ENCODE assay signal across 1 cellular context in genomic region chr17:32160526-32160925, GRCh38.
A peak's percentile ranks its signal among the peaks of the same experiment; 100 is the strongest.
TF ChIP-seq lines count a peak whose summit lies in the region.

No MANE protein-coding gene starts in this region.

TF ChIP-seq in K562, 482 proteins besides CTCF, POLR2A, EP300 and RAD21:
- TF ChIP-seq ATF7 (IDR thresholded peaks at IDR 0.05) (no peak), POLR2G (IDR thresholded peaks at IDR 0.05; ENCODE audit: low read depth, low read length) (peak; percentile 36; the same call in 1 of the 2 replicates), MBD1 (CRISPR knock-in tag; IDR thresholded peaks at IDR 0.05) (no peak), MEIS2 (IDR thresholded peaks at IDR 0.05; ENCODE audit: partially characterized antibody) (no peak), HDGF (IDR thresholded peaks at IDR 0.05) (no peak)
